In genomic region chr20:32582659-32583580, GRCh38 we compare ENCODE assay signal across 8 cellular contexts. TPM values are rescaled to one million over a fixed set of nuclear protein-coding genes. Genes with fewer than 3 reads are reported as not detected.
DNase-seq lines count a peak whose midpoint lies in the region; ATAC-seq and TF ChIP-seq lines count a peak whose summit lies in the region.

No MANE protein-coding gene starts in this region.

- H3K4me3 Mint-ChIP-seq in WTC11 (peak overlapping the region; percentile 53), endothelial cell (ENCODE audit: unreplicated experiment) (no peak overlapping the region), nephron (peak overlapping the region; percentile 38 to 86 (median 84))

- no peak overlapping the region for H3K27ac Mint-ChIP-seq in WTC11
- H3K27ac Mint-ChIP-seq in endothelial cell (ENCODE audit: unreplicated experiment): no peak overlapping the region
- peak overlapping the region in 1 of 3 experiments; percentile 94 for H3K27ac Mint-ChIP-seq in nephron

- ATAC-seq in WTC11 (peak; percentile 8), GM21423 (IDR thresholded peaks at IDR 0.05; ENCODE audit: unreplicated experiment) (no peak)

- POLR2A ChIA-PET in WTC11 (lab: Charles Lee): no interaction called here

- peak; percentile 51 for DNase-seq in stimulated activated CD4-positive, alpha-beta T cell treated with anti-CD3 and anti-CD28 coated beads, Interleukin-15, amount 100 ng/mL, for 24 hours
- DNase-seq in stimulated activated CD4-positive, alpha-beta T cell treated with anti-CD3 and anti-CD28 coated beads, Interleukin-12 subunit alpha, Interleukin-12 subunit beta, amount 100 ng/mL, for 4 hours: no peak
- DNase-seq in WTC11 (ENCODE audit: low spot score): peak; percentile 45
- peak; percentile 51 for DNase-seq in endothelial cell (ENCODE audit: low spot score)
- no peak for DNase-seq in NCI-H1105 treated with DMSO at 0.1 percent for 48 hours (lab: John Stamatoyannopoulos, UW)
- DNase-seq in NCI-H2196 treated with DMSO at 0.1 percent for 48 hours (lab: John Stamatoyannopoulos, UW; ENCODE audit: unreplicated experiment): no peak

- H3K27me3 Mint-ChIP-seq in WTC11 (ENCODE audit: low read depth) (peaks cover 33% of the 10 kb centered on the region), endothelial cell (ENCODE audit: unreplicated experiment) (peaks cover 25% of the 10 kb centered on the region), nephron (ENCODE audit: low read depth) (peaks cover 24% of the 10 kb centered on the region)

- H3K9me3 Mint-ChIP-seq in WTC11 (no peaks in the 10 kb centered on the region), endothelial cell (ENCODE audit: unreplicated experiment) (no peaks in the 10 kb centered on the region), nephron (no peaks in the 10 kb centered on the region)

- H3K36me3 Mint-ChIP-seq in WTC11 (no peaks in the 10 kb centered on the region), endothelial cell (ENCODE audit: low read depth, unreplicated experiment) (no peaks in the 10 kb centered on the region), nephron (ENCODE audit: low read depth) (no peaks in the 10 kb centered on the region)

- CTCF ChIA-PET in WTC11 (lab: Charles Lee): interaction anchor here (0.6 to 1.0 kb wide), 5 partner anchors 42 to 320 kb away, joined by 3 to 5 read pairs (median 3); no protein-coding TSS in a partner anchor

- no peak for TF ChIP-seq CTCF in WTC11 (IDR thresholded peaks at IDR 0.05)
- TF ChIP-seq CTCF in endothelial cell (IDR thresholded peaks at IDR 0.05; ENCODE audit: unreplicated experiment): no peak
- no peak for TF ChIP-seq CTCF in nephron (IDR thresholded peaks at IDR 0.05; ENCODE audit: unreplicated experiment in 3 of 3)

- H3K4me1 Mint-ChIP-seq in WTC11 (peaks cover 25% of the 10 kb centered on the region), endothelial cell (ENCODE audit: unreplicated experiment) (peaks cover 9% of the 10 kb centered on the region), nephron (peaks cover 41% of the 10 kb centered on the region)

TF ChIP-seq in WTC11, 78 proteins besides CTCF, POLR2A, EP300 and RAD21:
- TF ChIP-seq ZSCAN18 (CRISPR knock-in tag; IDR thresholded peaks at IDR 0.05): no peak
- 0 out of 2 replicates have a peak, but pooled peaks have one; percentile 44 for TF ChIP-seq ZNF416 (CRISPR knock-in tag; IDR thresholded peaks at IDR 0.05)
TF ChIP-seq in WTC11: peak in this region for 1.

RNA-seq across cellular contexts. Expression of gene NOL4L, which starts 2.2 kb away (rescaled TPM):
- total RNA-seq in WTC11 (2021): 24.0 to 29.0 TPM (median 25.6 TPM) in 3 replicates
- total RNA-seq in endothelial cell (ENCODE audit: unreplicated experiment): 150 TPM

Comparison
In these comparisons a context has a peak if more than half of its experiments do, and no peak if none do; other contexts are left out.
1. DNase-seq: peak in stimulated activated CD4-positive, alpha-beta T cell treated with anti-CD3 and anti-CD28 coated beads, Interleukin-15, amount 100 ng/mL, for 24 hours (single experiment), WTC11 (single experiment) and endothelial cell (single experiment); none in stimulated activated CD4-positive, alpha-beta T cell treated with anti-CD3 and anti-CD28 coated beads, Interleukin-12 subunit alpha, Interleukin-12 subunit beta, amount 100 ng/mL, for 4 hours (single experiment), NCI-H1105 treated with DMSO at 0.1 percent for 48 hours (single experiment) and NCI-H2196 treated with DMSO at 0.1 percent for 48 hours (single experiment).